1 cellular context compared by ENCODE assay signal in genomic region chr16:64809876-64810629, GRCh38.
TF ChIP-seq lines count a peak whose summit lies in the region.

No MANE protein-coding gene starts in this region.

TF ChIP-seq in GM23338, 12 proteins besides CTCF, POLR2A, EP300 and RAD21 (continued from another document):
- TF ChIP-seq REST (IDR thresholded peaks at IDR 0.05; ENCODE audit: unreplicated experiment) = no peak
- no peak for TF ChIP-seq EZH2 (IDR thresholded peaks at IDR 0.05; ENCODE audit: low read depth, unreplicated experiment)
- no peak for TF ChIP-seq ETS1 (IDR thresholded peaks at IDR 0.05)
- no peak for TF ChIP-seq STAT1 (IDR thresholded peaks at IDR 0.05; ENCODE audit: unreplicated experiment)
- no peak for TF ChIP-seq EZH2phosphoT487 (IDR thresholded peaks at IDR 0.05; ENCODE audit: unreplicated experiment)
- no peak for TF ChIP-seq JUNB (IDR thresholded peaks at IDR 0.05; ENCODE audit: unreplicated experiment)
- no peak for TF ChIP-seq POLR2AphosphoS5 (IDR thresholded peaks at IDR 0.05; ENCODE audit: low read depth)
- no peak for TF ChIP-seq CREB1 (CRISPR knock-in tag; IDR thresholded peaks at IDR 0.05; ENCODE audit: low read depth)
- TF ChIP-seq ZNF331 (CRISPR knock-in tag; IDR thresholded peaks at IDR 0.05; ENCODE audit: low read depth) = no peak
